Comparison of ENCODE assay signal across 12 cellular contexts in the genomic region with DNA sequence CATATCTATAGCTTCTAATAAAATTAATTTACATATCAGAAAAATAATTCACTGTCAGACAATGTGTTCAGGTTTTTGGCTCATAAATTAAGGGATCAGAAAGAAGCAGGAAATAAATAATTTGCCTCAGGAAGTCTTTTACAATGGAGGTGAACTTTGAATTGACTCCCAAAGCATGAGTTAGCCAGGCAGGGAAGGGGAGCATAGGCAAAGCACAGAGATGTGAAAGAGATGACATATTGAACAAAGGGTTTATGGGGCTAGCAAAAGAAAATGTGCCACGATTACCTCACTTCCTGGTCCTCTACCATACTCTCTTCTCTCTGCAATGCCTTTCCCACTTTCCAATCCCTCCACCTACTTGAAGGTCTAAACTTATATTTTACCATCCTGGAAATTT. TPM values are rescaled to one million over a fixed set of nuclear protein-coding genes. Genes with fewer than 3 reads are reported as not detected.
A peak's percentile ranks its signal among the peaks of the same experiment; 100 is the strongest.
DNase-seq lines count a peak whose midpoint lies in the region; ATAC-seq and TF ChIP-seq lines count a peak whose summit lies in the region.
"Had no signal": no experiment of that assay in that cellular context is flagged by ENCODE, and none has a peak within 500 bp of the region (broad histone marks: within the 10 kb centered on the region; RNA-seq: fewer than 3 reads in every experiment).

No MANE protein-coding gene starts in this region.

- H3K9ac ChIP-seq in Karpas-422 (ENCODE audit: low read length), result no peak overlapping the region

- H2AFZ ChIP-seq in Karpas-422 (ENCODE audit: low read length) (no peak overlapping the region), osteoblast (ENCODE audit: low read length) (no peak overlapping the region)

- no peaks in the 10 kb centered on the region for H3K9me2 ChIP-seq in Karpas-422 (replicated peaks; ENCODE audit: insufficient read depth, low read length)

- H3K27ac ChIP-seq in Karpas-422 (ENCODE audit: low read length), result no peak overlapping the region
- no peak overlapping the region for H3K27ac ChIP-seq in osteoblast (ENCODE audit: low read depth, low read length)
- no peak overlapping the region for H3K27ac ChIP-seq in right atrium auricular region
- H3K27ac ChIP-seq: A549 had no signal

- no peak for ATAC-seq in GM21576 (IDR thresholded peaks at IDR 0.05; ENCODE audit: unreplicated experiment)
- ATAC-seq: A549, HCT116 had no signal

- peaks cover 11% of the 10 kb centered on the region for H3K4me1 ChIP-seq in Karpas-422 (ENCODE audit: low read length)
- H3K4me1 ChIP-seq in osteoblast (ENCODE audit: insufficient read depth, low read length), result peaks cover 11% of the 10 kb centered on the region
- H3K4me1 ChIP-seq in right atrium auricular region, result peaks cover 0 to 15% of the 10 kb centered on the region in 2 donors

- H3K4me2 ChIP-seq in Karpas-422 (ENCODE audit: low read depth, low read length, poor library complexity, severe bottlenecking) (no peak overlapping the region), osteoblast (ENCODE audit: insufficient read depth, low read length) (no peak overlapping the region)
- H3K4me2 ChIP-seq: A549 had no signal

- no peaks in the 10 kb centered on the region for H3K27me3 ChIP-seq in Karpas-422 (ENCODE audit: low read length)
- peaks cover 28% of the 10 kb centered on the region for H3K27me3 ChIP-seq in osteoblast (ENCODE audit: insufficient read depth, low read length)
- no peaks in the 10 kb centered on the region for H3K27me3 ChIP-seq in right atrium auricular region

- peak; percentile 38 for DNase-seq in Karpas-422
- DNase-seq in dermis blood vessel endothelial cell, result peak; percentile 81
- peak; percentile 25 for DNase-seq in osteoblast (ENCODE audit: insufficient read length, low spot score, missing footprints)
- DNase-seq in NOMO-1 treated with DMSO at 0.1 percent for 48 hours (lab: John Stamatoyannopoulos, UW; ENCODE audit: unreplicated experiment), result no peak
- no peak for DNase-seq in right atrium auricular region (ENCODE audit: low spot score)
- DNase-seq: Caco-2; CD8-positive, alpha-beta memory T cell; DND-41; GDM1 had no signal

- H4K20me1 ChIP-seq in Karpas-422 (ENCODE audit: insufficient read depth, low read depth, low read length) (no peaks in the 10 kb centered on the region), osteoblast (ENCODE audit: insufficient read depth, low read length) (no peaks in the 10 kb centered on the region)

- H3K4me3 ChIP-seq in Karpas-422 (ENCODE audit: low read length) (no peak overlapping the region), osteoblast (ENCODE audit: insufficient read depth, low read length) (no peak overlapping the region), right atrium auricular region (no peak overlapping the region)
- H3K4me3 ChIP-seq: A549 had no signal

- TF ChIP-seq CTCF in osteoblast (IDR thresholded peaks at IDR 0.05; ENCODE audit: extremely low read depth, low read depth, low read length), result no peak
- TF ChIP-seq CTCF in right atrium auricular region (IDR thresholded peaks at IDR 0.05), result no peak

- H3K79me2 ChIP-seq in Karpas-422 (ENCODE audit: low read length), result peaks cover 9% of the 10 kb centered on the region
- peaks cover 17% of the 10 kb centered on the region for H3K79me2 ChIP-seq in osteoblast (ENCODE audit: insufficient read depth, low read length)

- no peaks in the 10 kb centered on the region for H3K36me3 ChIP-seq in Karpas-422 (ENCODE audit: insufficient read depth, low read length)
- H3K36me3 ChIP-seq in osteoblast (ENCODE audit: insufficient read depth, low read length), result no peaks in the 10 kb centered on the region
- H3K36me3 ChIP-seq in right atrium auricular region, result no peaks in the 10 kb centered on the region

- H3K9me3 ChIP-seq in Karpas-422 (ENCODE audit: low read length), result no peaks in the 10 kb centered on the region
- no peaks in the 10 kb centered on the region for H3K9me3 ChIP-seq in osteoblast (ENCODE audit: low read depth, low read length)
- no peaks in the 10 kb centered on the region for H3K9me3 ChIP-seq in right atrium auricular region
- H3K9me3 ChIP-seq: A549, Caco-2 had no signal

RNA-seq across cellular contexts. Expression of a gene that starts 4.0 kb away (rescaled TPM):
- total RNA-seq in Karpas-422 (2014; rRNA removed; shearing (Covaris generic); ENCODE audit: low replicate concordance), result 75.7 and 120 TPM in 2 replicates
- total RNA-seq in dermis blood vessel endothelial cell (62.9 and 72.8 TPM in 2 replicates), osteoblast (122 and 146 TPM in 2 replicates), right atrium auricular region (10 to 100 TPM; 50.4 to 64.3 TPM)

RNA-seq across cellular contexts. Expression of a gene that starts 18.2 kb away (rescaled TPM):
- not detected in 2 replicates for total RNA-seq in Karpas-422 (2014; rRNA removed; shearing (Covaris generic); ENCODE audit: low replicate concordance)
- total RNA-seq in dermis blood vessel endothelial cell (not detected in 2 replicates), osteoblast (not detected in 2 replicates), right atrium auricular region (not detected)
- total RNA-seq: Caco-2; CD8-positive, alpha-beta memory T cell had no signal

RNA-seq across cellular contexts. Expression of a gene that starts 59.9 kb away (rescaled TPM):
- 4.4 and 4.6 TPM in 2 replicates for total RNA-seq in Karpas-422 (2014; rRNA removed; shearing (Covaris generic); ENCODE audit: low replicate concordance)
- 0.17 TPM in 1 of 2 replicates, not detected in the other for total RNA-seq in dermis blood vessel endothelial cell
- total RNA-seq in osteoblast, result 0.36 and 0.59 TPM in 2 replicates
- total RNA-seq in right atrium auricular region, result under 1 TPM; 0.28 to 0.74 TPM
- total RNA-seq: Caco-2 had no signal

Comparison
In these comparisons a context has a peak if more than half of its experiments do, and no peak if none do; other contexts are left out.
1. DNase-seq: peak in Karpas-422 (single experiment), dermis blood vessel endothelial cell (single experiment) and osteoblast (single experiment); none in NOMO-1 treated with DMSO at 0.1 percent for 48 hours (single experiment) and right atrium auricular region (single experiment).